22 cellular contexts compared by ENCODE assay signal in genomic region chr1:25091671-25092070, GRCh38.
"Had no signal": no experiment of that assay in that cellular context is flagged by ENCODE, and none has a peak within 500 bp of the region (broad histone marks: within the 10 kb centered on the region; RNA-seq: fewer than 3 reads in every experiment).

No MANE protein-coding gene starts in this region.

- H3K4me3 Mint-ChIP-seq: activated CD8-positive, alpha-beta T cell treated with anti-CD3 and anti-CD28 coated beads, Interleukin-2, amount 10 ng/mL, durations not matched to agents 7 days and 5 days; activated T-helper 1 cell treated with anti-CD3 and anti-CD28 coated beads, Interleukin-12 subunit alpha, Interleukin-12 subunit beta, Interleukin-2, Interleukin-4 antibody, amounts not matched to agents 30 ng/mL and 10 ng/mL and 1 ng/mL, durations not matched to agents 14 hours and 24 hours and 36 hours; naive B cell; neural crest cell; T-helper 2 cell treated with Interferon-gamma antibody and Interleukin-4, amounts not matched to agents 5 μg/mL and 100 μg/mL, for 36 hours had no signal

- H3K27me3 ChIP-seq: ascending aorta, brain microvascular endothelial cell, upper lobe of left lung had no signal

- H3K9me3 Mint-ChIP-seq: naive B cell; neural crest cell; T-helper 2 cell treated with Interferon-gamma antibody and Interleukin-4, amounts not matched to agents 5 μg/mL and 100 μg/mL, for 36 hours had no signal

- H3K4me1 ChIP-seq: ascending aorta, lower lobe of right lung, upper lobe of left lung had no signal

- H3K27ac Mint-ChIP-seq: activated CD8-positive, alpha-beta T cell treated with anti-CD3 and anti-CD28 coated beads, Interleukin-2, amount 10 ng/mL, durations not matched to agents 7 days and 5 days; activated naive CD4-positive, alpha-beta T cell treated with anti-CD3 and anti-CD28 coated beads, Interleukin-2, amount 50 U/mL, for 72 hours; activated T-helper 1 cell treated with anti-CD3 and anti-CD28 coated beads, Interleukin-12 subunit alpha, Interleukin-12 subunit beta, Interleukin-2, Interleukin-4 antibody, amounts not matched to agents 30 ng/mL and 10 ng/mL and 1 ng/mL, durations not matched to agents 14 hours and 24 hours and 36 hours; naive B cell; T-helper 2 cell treated with Interferon-gamma antibody and Interleukin-4, amounts not matched to agents 5 μg/mL and 100 μg/mL, for 36 hours had no signal

- H3K27ac ChIP-seq: ascending aorta, brain microvascular endothelial cell, lower lobe of right lung, upper lobe of left lung, VCaP had no signal

- H3K4me3 ChIP-seq: ascending aorta, lower lobe of right lung, mucosa of descending colon, smooth muscle cell, upper lobe of left lung had no signal

- H3K36me3 Mint-ChIP-seq: naive B cell had no signal

- H3K4me2 ChIP-seq: smooth muscle cell had no signal

- H3K36me3 ChIP-seq: ascending aorta, brain microvascular endothelial cell, lower lobe of right lung, upper lobe of left lung had no signal

- H3K9me3 ChIP-seq: ascending aorta, lower lobe of right lung, mucosa of descending colon, upper lobe of left lung had no signal

- DNase-seq: activated CD4-positive, alpha-beta T cell treated with anti-CD3 and anti-CD28 coated beads, Interleukin-2, amount 50 U/mL, for 1 hour; activated CD4-positive, CD25-positive, alpha-beta regulatory T cell treated with anti-CD3 and anti-CD28 coated beads, Interleukin-2, amount 50 U/mL, for 72 hours; activated CD8-positive, alpha-beta T cell treated with anti-CD3 and anti-CD28 coated beads, Interleukin-2, amount 10 ng/mL, durations not matched to agents 7 days and 5 days; activated gamma-delta T cell; central memory CD4-positive, alpha-beta T cell; effector CD8-positive, alpha-beta T cell; erythroblast; foreskin fibroblast; lower lobe of right lung; mucosa of descending colon; naive B cell; stimulated activated CD4-positive, alpha-beta T cell treated with anti-CD3 and anti-CD28 coated beads, Interleukin-4, amount 100 ng/mL, for 1 hour; stimulated activated naive CD4-positive, alpha-beta T cell; upper lobe of left lung had no signal
